1 cellular context compared by ENCODE assay signal in genomic region chr21:36846624-36847023, GRCh38.
TF ChIP-seq lines count a peak whose summit lies in the region.

No MANE protein-coding gene starts in this region.

TF ChIP-seq in GM23338, 12 proteins besides CTCF, POLR2A, EP300 and RAD21 (continued from another document):
- no peak for TF ChIP-seq ETS1 (IDR thresholded peaks at IDR 0.05)
- TF ChIP-seq JUNB (IDR thresholded peaks at IDR 0.05; ENCODE audit: unreplicated experiment), result no peak
- TF ChIP-seq POLR2AphosphoS5 (IDR thresholded peaks at IDR 0.05; ENCODE audit: low read depth), result no peak
- TF ChIP-seq EZH2phosphoT487 (IDR thresholded peaks at IDR 0.05; ENCODE audit: unreplicated experiment), result no peak
- no peak for TF ChIP-seq ZNF462 (CRISPR knock-in tag; IDR thresholded peaks at IDR 0.05)
